In genomic region chr10:29996842-29997123, GRCh38 we compare ENCODE assay signal across 11 cellular contexts.
A peak's percentile ranks its signal among the peaks of the same experiment; 100 is the strongest.
DNase-seq lines count a peak whose midpoint lies in the region; ATAC-seq and TF ChIP-seq lines count a peak whose summit lies in the region.
"Had no signal": no experiment of that assay in that cellular context is flagged by ENCODE, and none has a peak within 500 bp of the region (broad histone marks: within the 10 kb centered on the region; RNA-seq: fewer than 3 reads in every experiment).

No MANE protein-coding gene starts in this region.

- in situ Hi-C loops in astrocyte of the spinal cord (cut with HindIII; ENCODE audit: low sequenced_read_pairs) = no loop called here

- WGBS in psoas muscle, 3 donors = 17 to 44% (median 26%) methylated on average over 6 of the region's 6 CpGs

- H3K4me3 ChIP-seq in astrocyte of the spinal cord (ENCODE audit: low read depth, low read length) (no peak overlapping the region), psoas muscle (no peak overlapping the region)
- H3K4me3 ChIP-seq: HAP-1 had no signal

- DNase-seq in Daoy (ENCODE audit: low read depth) (peak; percentile 9), astrocyte of the spinal cord (ENCODE audit: low read depth, low spot score) (peak; percentile 9), psoas muscle (no peak), Right ventricle myocardium superior (no peak), AG08396 (ENCODE audit: low spot score) (no peak), cerebellar cortex (ENCODE audit: low spot score) (no peak)
- DNase-seq: CD4-positive, CD25-positive, alpha-beta regulatory T cell; DMS 273 treated with DMSO at 0.1 percent for 48 hours; EL had no signal

- peaks cover 56% of the 10 kb centered on the region for H3K4me1 ChIP-seq in psoas muscle
- H3K4me1 ChIP-seq: HAP-1 had no signal

- no peaks in the 10 kb centered on the region for H3K27me3 ChIP-seq in psoas muscle (ENCODE audit: insufficient read depth in 3 of 3, low read length in 2 of 3)

- no peaks in the 10 kb centered on the region for H3K36me3 ChIP-seq in psoas muscle (ENCODE audit: insufficient read depth in 1 of 2, low read depth in 1 of 2)
- H3K36me3 ChIP-seq: HAP-1 had no signal

- ATAC-seq in psoas muscle (no peak), Right ventricle myocardium superior (ENCODE audit: poor library complexity) (no peak), GM18868 (IDR thresholded peaks at IDR 0.05; ENCODE audit: unreplicated experiment) (no peak)

- no peak for TF ChIP-seq CTCF in astrocyte of the spinal cord (IDR thresholded peaks at IDR 0.05; ENCODE audit: low read depth, low read length)
- no peak for TF ChIP-seq CTCF in psoas muscle (IDR thresholded peaks at IDR 0.05)

- no peaks in the 10 kb centered on the region for H3K9me3 ChIP-seq in psoas muscle
- H3K9me3 ChIP-seq: HAP-1 had no signal

- peak overlapping the region; percentile 69 for H3K27ac ChIP-seq in psoas muscle

- intact Hi-C loops in psoas muscle (cut with DNase I) (loop anchor here (1.0 to 5.0 kb wide), 3 partner anchors 28 to 246 kb away; no protein-coding TSS in a partner anchor), Right ventricle myocardium superior (cut with DNase I) (no loop called here)

Comparison
In these comparisons a context has a peak if more than half of its experiments do, and no peak if none do; other contexts are left out.
1. DNase-seq: peak in Daoy (single experiment) and astrocyte of the spinal cord (single experiment); none in psoas muscle (0 of 2), Right ventricle myocardium superior (single experiment), AG08396 (single experiment) and cerebellar cortex (single experiment).